ENCODE assay signal across 25 cellular contexts in genomic region chr2:25493207-25493606, GRCh38.
A peak's percentile ranks its signal among the peaks of the same experiment; 100 is the strongest.
DNase-seq lines count a peak whose midpoint lies in the region; ATAC-seq, FAIRE-seq and TF ChIP-seq lines count a peak whose summit lies in the region.
"Had no signal": no experiment of that assay in that cellular context is flagged by ENCODE, and none has a peak within 500 bp of the region (broad histone marks: within the 10 kb centered on the region; RNA-seq: fewer than 3 reads in every experiment).

No MANE protein-coding gene starts in this region.

- peaks cover 29% of the 10 kb centered on the region for H3K4me1 Mint-ChIP-seq in astrocyte (ENCODE audit: low read depth, unreplicated experiment)
- H3K4me1 Mint-ChIP-seq: CD4-positive, alpha-beta memory T cell; CD8-positive, alpha-beta memory T cell had no signal

- H3K56ac ChIP-seq in mesendoderm (ENCODE audit: low read length): no peak overlapping the region

- H3K23ac ChIP-seq in mesendoderm (ENCODE audit: low read length): no peak overlapping the region

- H2AFZ ChIP-seq in HepG2 (ENCODE audit: low read length): no peak overlapping the region
- H2AFZ ChIP-seq in astrocyte (ENCODE audit: low read depth, low read length): no peak overlapping the region
- H2AFZ ChIP-seq in smooth muscle cell (ENCODE audit: low read depth): no peak overlapping the region

- H4K20me1 ChIP-seq in HepG2 (ENCODE audit: insufficient read depth, low read length) (no peaks in the 10 kb centered on the region), astrocyte (ENCODE audit: insufficient read depth, low read length) (no peaks in the 10 kb centered on the region), smooth muscle cell (ENCODE audit: low read depth) (no peaks in the 10 kb centered on the region)
- H4K20me1 ChIP-seq: BLaER1 had no signal

- H2BK5ac ChIP-seq in mesendoderm (ENCODE audit: low read length): no peak overlapping the region

- TF ChIP-seq POLR2A in HepG2 (IDR thresholded peaks at IDR 0.05; ENCODE audit: insufficient read depth in 1 of 2, low read depth in 2 of 2, low read length in 2 of 2): no peak
- no peak for TF ChIP-seq POLR2A in right lobe of liver (IDR thresholded peaks at IDR 0.05)

- H3K27me3 ChIP-seq in HepG2 (ENCODE audit: control insufficient read depth in 1 of 2, insufficient read depth in 2 of 2, low read length in 2 of 2) (no peaks in the 10 kb centered on the region), right lobe of liver (no peaks in the 10 kb centered on the region), astrocyte (ENCODE audit: insufficient read depth, low read length) (no peaks in the 10 kb centered on the region), mesendoderm (ENCODE audit: insufficient read depth, low read length, poor library complexity) (no peaks in the 10 kb centered on the region), smooth muscle cell (ENCODE audit: low read depth) (no peaks in the 10 kb centered on the region)
- H3K27me3 ChIP-seq: BE2C, BLaER1 had no signal

- H3K27ac Mint-ChIP-seq in astrocyte (ENCODE audit: unreplicated experiment): no peak overlapping the region
- H3K27ac Mint-ChIP-seq: CD14-positive monocyte; CD4-positive, alpha-beta memory T cell had no signal

- H3K27me3 Mint-ChIP-seq in astrocyte (ENCODE audit: low read depth, unreplicated experiment): peaks cover 1% of the 10 kb centered on the region
- H3K27me3 Mint-ChIP-seq: CD4-positive, alpha-beta memory T cell; CD4-positive, CD25-positive, alpha-beta regulatory T cell had no signal

- H2BK120ac ChIP-seq in mesendoderm (ENCODE audit: low read depth, low read length): no peak overlapping the region

- H3K79me2 ChIP-seq in HepG2 (ENCODE audit: insufficient read depth, low read length): no peaks in the 10 kb centered on the region
- no peaks in the 10 kb centered on the region for H3K79me2 ChIP-seq in astrocyte (ENCODE audit: insufficient read depth, low read length)
- no peaks in the 10 kb centered on the region for H3K79me2 ChIP-seq in mesendoderm (ENCODE audit: control insufficient read depth, insufficient read depth, low read length)
- H3K79me2 ChIP-seq in smooth muscle cell (ENCODE audit: low read depth): no peaks in the 10 kb centered on the region

- peaks cover 3% of the 10 kb centered on the region for H3K36me3 Mint-ChIP-seq in astrocyte (ENCODE audit: low read depth, unreplicated experiment)

- H3K18ac ChIP-seq in mesendoderm (ENCODE audit: low read length): no peak overlapping the region

- intact Hi-C loops in HepG2 (cut with micrococcal nuclease; ENCODE audit: unreplicated experiment) (no loop called here), right lobe of liver (cut with DNase I) (no loop called here)

- no peak for TF ChIP-seq EP300 in HepG2 (IDR thresholded peaks at IDR 0.05; ENCODE audit: low read depth in 2 of 2, low read length in 2 of 2)
- TF ChIP-seq EP300 in HepG2 (CRISPR knock-in tag; IDR thresholded peaks at IDR 0.05; ENCODE audit: borderline replicate concordance): no peak

- no peaks in the 10 kb centered on the region for H3K36me3 ChIP-seq in HepG2 (replicated peaks in 1 of 2; ENCODE audit: control insufficient read depth in 1 of 2, insufficient read depth in 2 of 2, low read length in 2 of 2)
- peaks cover 0 to 2% (median 0%) of the 10 kb centered on the region in 4 donors for H3K36me3 ChIP-seq in right lobe of liver
- H3K36me3 ChIP-seq in astrocyte (ENCODE audit: insufficient read depth, low read length): no peaks in the 10 kb centered on the region
- H3K36me3 ChIP-seq in mesendoderm (ENCODE audit: control insufficient read depth, insufficient read depth, low read length): no peaks in the 10 kb centered on the region
- no peaks in the 10 kb centered on the region for H3K36me3 ChIP-seq in smooth muscle cell (ENCODE audit: low read depth)
- H3K36me3 ChIP-seq: BE2C had no signal

- H3K79me1 ChIP-seq in mesendoderm (ENCODE audit: low read length): no peaks in the 10 kb centered on the region

- H2AK5ac ChIP-seq in mesendoderm (ENCODE audit: low read length): no peak overlapping the region

- DNase-seq in HepG2 (ENCODE audit: low spot score) (no peak), right lobe of liver (no peak), astrocyte (ENCODE audit: low read depth) (no peak), mesendoderm (peak; percentile 81), smooth muscle cell (lab: John Stamatoyannopoulos, UW; ENCODE audit: unreplicated experiment) (no peak)
- DNase-seq in NK-92 treated with Interleukin-12 subunit alpha and Interleukin-12 subunit beta, amount 100 ng/mL, for 24 hours (lab: John Stamatoyannopoulos, UW): no peak
- no peak for DNase-seq in activated CD4-positive, alpha-beta T cell treated with anti-CD3 and anti-CD28 coated beads for 1 hour
- DNase-seq: 8988T; BE2C; C1 segment of cervical spinal cord; CD4-positive, alpha-beta memory T cell; CD4-positive, CD25-positive, alpha-beta regulatory T cell; CD8-positive, alpha-beta memory T cell; COR-L47; DMS 273 treated with DMSO at 0.1 percent for 48 hours; DMS153; DND-41; EL; GDM1 had no signal

- H3F3A ChIP-seq in smooth muscle cell (ENCODE audit: low read depth): peaks cover 21% of the 10 kb centered on the region

- POLR2A ChIA-PET in HepG2 (lab: Yijun Ruan, JAX): no interaction called here

- H3K9me3 Mint-ChIP-seq in astrocyte (ENCODE audit: unreplicated experiment): peaks cover under 1% of the 10 kb centered on the region
- H3K9me3 Mint-ChIP-seq: CD4-positive, alpha-beta memory T cell; CD8-positive, alpha-beta memory T cell had no signal

- CTCF ChIA-PET in HepG2 (lab: Yijun Ruan, JAX; ENCODE audit: low intra/inter-chr PET ratio, low total read pairs): no interaction called here

- ATAC-seq in HepG2 (no peak), right lobe of liver (no peak), HG03108 (IDR thresholded peaks at IDR 0.05; ENCODE audit: unreplicated experiment) (no peak)
- ATAC-seq: GM12878 had no signal

- BruUV-seq in HepG2 (replicated peaks; lab: Mats Ljungman, UMichigan): no TSS peak

- no peak overlapping the region for H4K8ac ChIP-seq in mesendoderm (ENCODE audit: low read depth, low read length)

- H3K4me1 ChIP-seq in HepG2 (ENCODE audit: insufficient read depth, low read length): peaks cover 19% of the 10 kb centered on the region
- peaks cover 0 to 4% (median 2%) of the 10 kb centered on the region in 4 donors for H3K4me1 ChIP-seq in right lobe of liver
- peaks cover 12% of the 10 kb centered on the region for H3K4me1 ChIP-seq in astrocyte (ENCODE audit: insufficient read depth, low read length)
- no peaks in the 10 kb centered on the region for H3K4me1 ChIP-seq in mesendoderm (ENCODE audit: control insufficient read depth, low read depth, low read length)
- H3K4me1 ChIP-seq in smooth muscle cell (ENCODE audit: low read depth): peaks cover 12% of the 10 kb centered on the region
- H3K4me1 ChIP-seq: BE2C had no signal

- 83% methylated on average over 1 of the region's 1 CpG for WGBS in HepG2 (ENCODE audit: low lambda C conversion rate)
- WGBS in right lobe of liver (ENCODE audit: insufficient coverage, low coverage, low lambda C conversion rate, missing lambda C conversion rate): 86% methylated on average over 1 of the region's 1 CpG
- WGBS in mesendoderm (ENCODE audit: extremely low coverage, insufficient coverage, low lambda C conversion rate): no CpG with 5 or more reads among the region's 1 CpG
- 48% methylated on average over 1 of the region's 1 CpG for WGBS in smooth muscle cell (ENCODE audit: low lambda C conversion rate)

- FAIRE-seq in HepG2 (lab: Jason Lieb, UNC) (no peak), astrocyte (lab: Jason Lieb, UNC) (no peak)
- FAIRE-seq: GM12892, GM18507 had no signal

- H3K9ac ChIP-seq in HepG2 (ENCODE audit: insufficient read depth, low read depth, low read length): no peak overlapping the region
- no peak overlapping the region for H3K9ac ChIP-seq in astrocyte (ENCODE audit: low read length)
- no peak overlapping the region for H3K9ac ChIP-seq in mesendoderm (ENCODE audit: low read length)
- H3K9ac ChIP-seq in smooth muscle cell (ENCODE audit: low read depth): no peak overlapping the region
- H3K9ac ChIP-seq: BLaER1 had no signal

- TF ChIP-seq CTCF in HepG2 (CRISPR knock-in tag; IDR thresholded peaks at IDR 0.05): no peak
- TF ChIP-seq CTCF in right lobe of liver (IDR thresholded peaks at IDR 0.05): no peak
- TF ChIP-seq CTCF in astrocyte (IDR thresholded peaks at IDR 0.05; ENCODE audit: insufficient read depth, low read depth, low read length): no peak
- TF ChIP-seq CTCF in smooth muscle cell (IDR thresholded peaks at IDR 0.05; ENCODE audit: borderline replicate concordance, insufficient read depth, poor library complexity, severe bottlenecking): no peak

- no peak overlapping the region for H4K5ac ChIP-seq in mesendoderm (ENCODE audit: low read length)

- no peak overlapping the region for H3K4me2 ChIP-seq in HepG2 (ENCODE audit: low read depth, low read length)
- no peak overlapping the region for H3K4me2 ChIP-seq in astrocyte (ENCODE audit: low read length)
- no peak overlapping the region for H3K4me2 ChIP-seq in mesendoderm (ENCODE audit: low read length)
- peak overlapping the region; percentile 65 for H3K4me2 ChIP-seq in smooth muscle cell
- H3K4me2 ChIP-seq: BLaER1 had no signal

- in situ Hi-C loops in HepG2 (cut with HindIII; ENCODE audit: extremely low pct_ligation_motif_present, low pct_unique_long_range_greater_than_20kb): no loop called here

- H3K4ac ChIP-seq in mesendoderm (ENCODE audit: low read depth, low read length): no peak overlapping the region

- no peak overlapping the region for H3K27ac ChIP-seq in HepG2 (ENCODE audit: extremely low read length, insufficient read depth, low read length)
- no peak overlapping the region for H3K27ac ChIP-seq in right lobe of liver
- H3K27ac ChIP-seq in astrocyte (ENCODE audit: low read depth, low read length): no peak overlapping the region
- no peak overlapping the region for H3K27ac ChIP-seq in mesendoderm (ENCODE audit: low read depth, low read length)
- peak overlapping the region; percentile 76 for H3K27ac ChIP-seq in smooth muscle cell (ENCODE audit: low read depth)
- H3K27ac ChIP-seq: BLaER1 had no signal

- H3K4me3 ChIP-seq in HepG2 (replicated peaks in 1 of 3; ENCODE audit: insufficient read depth in 1 of 3, low read depth in 2 of 3, low read length in 3 of 3) (no peak overlapping the region), right lobe of liver (no peak overlapping the region), astrocyte (ENCODE audit: insufficient read depth, low read depth, low read length) (no peak overlapping the region), mesendoderm (ENCODE audit: low read length) (no peak overlapping the region), smooth muscle cell (no peak overlapping the region)
- H3K4me3 ChIP-seq: BLaER1, GM12878 had no signal

- H2BK15ac ChIP-seq in mesendoderm (replicated peaks; ENCODE audit: low read depth): no peak overlapping the region

- H3K4me3 Mint-ChIP-seq in astrocyte (ENCODE audit: unreplicated experiment): peak overlapping the region; percentile 52
- H3K4me3 Mint-ChIP-seq: CD14-positive monocyte; CD4-positive, alpha-beta memory T cell; CD4-positive, CD25-positive, alpha-beta regulatory T cell; CD8-positive, alpha-beta memory T cell had no signal

- H3K9me3 ChIP-seq in HepG2 (ENCODE audit: low read length): no peaks in the 10 kb centered on the region
- H3K9me3 ChIP-seq in right lobe of liver: no peaks in the 10 kb centered on the region
- no peaks in the 10 kb centered on the region for H3K9me3 ChIP-seq in astrocyte (ENCODE audit: insufficient read depth, low read depth, low read length)
- H3K9me3 ChIP-seq in smooth muscle cell (replicated peaks; ENCODE audit: low read depth): no peaks in the 10 kb centered on the region
- H3K9me3 ChIP-seq: BE2C, BLaER1 had no signal

- no peak for TF ChIP-seq RAD21 in HepG2 (CRISPR knock-in tag; IDR thresholded peaks at IDR 0.05)
